ENCODE assay signal across 2 cellular contexts in the genomic region with DNA sequence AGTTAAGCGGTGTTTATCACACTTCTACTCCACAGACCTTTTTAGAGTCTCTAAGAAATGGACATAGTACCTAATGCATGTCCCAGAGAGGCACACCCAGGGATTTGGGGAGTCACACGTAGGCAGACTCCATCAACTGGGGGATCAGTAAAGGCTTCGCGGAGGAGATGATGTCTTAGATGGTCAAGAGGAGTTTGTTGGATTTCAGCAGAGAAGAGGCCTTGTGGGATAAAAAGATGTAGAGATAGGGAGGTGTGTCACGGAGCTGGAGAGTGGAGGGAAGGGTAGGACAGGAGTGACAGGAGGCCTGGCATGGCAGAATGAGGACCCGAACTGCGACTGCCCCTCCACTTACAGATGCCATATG.
TF ChIP-seq lines count a peak whose summit lies in the region.

No MANE protein-coding gene starts in this region.

TF ChIP-seq in HCT116, 20 proteins besides CTCF, POLR2A, EP300 and RAD21:
- TF ChIP-seq, protein P1, sequence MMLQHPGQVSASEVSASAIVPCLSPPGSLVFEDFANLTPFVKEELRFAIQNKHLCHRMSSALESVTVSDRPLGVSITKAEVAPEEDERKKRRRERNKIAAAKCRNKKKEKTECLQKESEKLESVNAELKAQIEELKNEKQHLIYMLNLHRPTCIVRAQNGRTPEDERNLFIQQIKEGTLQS (IDR thresholded peaks at IDR 0.05): no peak
- TF ChIP-seq POLR2AphosphoS5 (IDR thresholded peaks at IDR 0.05; ENCODE audit: low read depth, low read length) (no peak), ZFX (IDR thresholded peaks at IDR 0.05) (no peak), EGR1 (IDR thresholded peaks at IDR 0.05; ENCODE audit: low read depth) (no peak), ZNF274 (IDR thresholded peaks at IDR 0.05; ENCODE audit: low read depth, low read length) (no peak)

TF ChIP-seq in K562, 482 proteins besides CTCF, POLR2A, EP300 and RAD21:
- TF ChIP-seq, protein P2, sequence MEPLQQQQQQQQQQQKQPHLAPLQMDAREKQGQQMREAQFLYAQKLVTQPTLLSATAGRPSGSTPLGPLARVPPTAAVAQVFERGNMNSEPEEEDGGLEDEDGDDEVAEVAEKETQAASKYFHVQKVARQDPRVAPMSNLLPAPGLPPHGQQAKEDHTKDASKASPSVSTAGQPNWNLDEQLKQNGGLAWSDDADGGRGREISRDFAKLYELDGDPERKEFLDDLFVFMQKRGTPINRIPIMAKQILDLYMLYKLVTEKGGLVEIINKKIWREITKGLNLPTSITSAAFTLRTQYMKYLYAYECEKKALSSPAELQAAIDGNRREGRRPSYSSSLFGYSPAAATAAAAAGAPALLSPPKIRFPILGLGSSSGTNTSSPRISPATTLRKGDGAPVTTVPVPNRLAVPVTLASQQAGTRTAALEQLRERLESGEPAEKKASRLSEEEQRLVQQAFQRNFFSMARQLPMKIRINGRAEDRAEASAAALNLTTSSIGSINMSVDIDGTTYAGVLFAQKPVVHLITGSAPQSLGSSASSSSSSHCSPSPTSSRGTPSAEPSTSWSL (CRISPR knock-in tag; IDR thresholded peaks at IDR 0.05; ENCODE audit: borderline replicate concordance): no peak
- TF ChIP-seq JUN (IDR thresholded peaks at IDR 0.05; ENCODE audit: borderline replicate concordance, low read depth, low read length) (no peak), JUN (CRISPR knock-in tag; IDR thresholded peaks at IDR 0.05; ENCODE audit: borderline replicate concordance) (no peak), TGIF2 (CRISPR knock-in tag; IDR thresholded peaks at IDR 0.05) (no peak), ZNF644 (tag; IDR thresholded peaks at IDR 0.05; ENCODE audit: low read depth) (no peak), MYNN (IDR thresholded peaks at IDR 0.05) (no peak), MYNN (CRISPR knock-in tag; IDR thresholded peaks at IDR 0.05) (no peak), ZNF436 (CRISPR knock-in tag; IDR thresholded peaks at IDR 0.05) (no peak), HMG20A (CRISPR knock-in tag; conservative IDR thresholded peaks at IDR 0.05) (no peak), GATAD2B (IDR thresholded peaks at IDR 0.05; ENCODE audit: borderline replicate concordance) (no peak), RBM34 (IDR thresholded peaks at IDR 0.05; ENCODE audit: borderline replicate concordance, insufficient read depth, low read length) (no peak), PHF8 (IDR thresholded peaks at IDR 0.05; ENCODE audit: borderline replicate concordance, low read length) (no peak), FOS (IDR thresholded peaks at IDR 0.05; ENCODE audit: extremely low read depth, insufficient read length) (no peak), CHD1 (IDR thresholded peaks at IDR 0.05; ENCODE audit: low read length) (no peak)
- TF ChIP-seq, protein P3, sequence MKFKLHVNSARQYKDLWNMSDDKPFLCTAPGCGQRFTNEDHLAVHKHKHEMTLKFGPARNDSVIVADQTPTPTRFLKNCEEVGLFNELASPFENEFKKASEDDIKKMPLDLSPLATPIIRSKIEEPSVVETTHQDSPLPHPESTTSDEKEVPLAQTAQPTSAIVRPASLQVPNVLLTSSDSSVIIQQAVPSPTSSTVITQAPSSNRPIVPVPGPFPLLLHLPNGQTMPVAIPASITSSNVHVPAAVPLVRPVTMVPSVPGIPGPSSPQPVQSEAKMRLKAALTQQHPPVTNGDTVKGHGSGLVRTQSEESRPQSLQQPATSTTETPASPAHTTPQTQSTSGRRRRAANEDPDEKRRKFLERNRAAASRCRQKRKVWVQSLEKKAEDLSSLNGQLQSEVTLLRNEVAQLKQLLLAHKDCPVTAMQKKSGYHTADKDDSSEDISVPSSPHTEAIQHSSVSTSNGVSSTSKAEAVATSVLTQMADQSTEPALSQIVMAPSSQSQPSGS (CRISPR knock-in tag; IDR thresholded peaks at IDR 0.05): no peak
- TF ChIP-seq, protein P4, sequence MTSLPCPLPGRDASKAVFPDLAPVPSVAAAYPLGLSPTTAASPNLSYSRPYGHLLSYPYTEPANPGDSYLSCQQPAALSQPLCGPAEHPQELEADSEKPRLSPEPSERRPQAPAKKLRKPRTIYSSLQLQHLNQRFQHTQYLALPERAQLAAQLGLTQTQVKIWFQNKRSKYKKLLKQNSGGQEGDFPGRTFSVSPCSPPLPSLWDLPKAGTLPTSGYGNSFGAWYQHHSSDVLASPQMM (CRISPR knock-in tag; IDR thresholded peaks at IDR 0.05): no peak
- TF ChIP-seq, protein P5, sequence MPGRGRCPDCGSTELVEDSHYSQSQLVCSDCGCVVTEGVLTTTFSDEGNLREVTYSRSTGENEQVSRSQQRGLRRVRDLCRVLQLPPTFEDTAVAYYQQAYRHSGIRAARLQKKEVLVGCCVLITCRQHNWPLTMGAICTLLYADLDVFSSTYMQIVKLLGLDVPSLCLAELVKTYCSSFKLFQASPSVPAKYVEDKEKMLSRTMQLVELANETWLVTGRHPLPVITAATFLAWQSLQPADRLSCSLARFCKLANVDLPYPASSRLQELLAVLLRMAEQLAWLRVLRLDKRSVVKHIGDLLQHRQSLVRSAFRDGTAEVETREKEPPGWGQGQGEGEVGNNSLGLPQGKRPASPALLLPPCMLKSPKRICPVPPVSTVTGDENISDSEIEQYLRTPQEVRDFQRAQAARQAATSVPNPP (IDR thresholded peaks at IDR 0.05; ENCODE audit: borderline replicate concordance, insufficient read depth, insufficient read length): no peak
TF ChIP-seq in K562: peak in this region for 0.
